In genomic region chr2:128090575-128090908, GRCh38 we compare ENCODE assay signal across 8 cellular contexts. TPM values are rescaled to one million over a fixed set of nuclear protein-coding genes. Genes with fewer than 3 reads are reported as not detected.
A peak's percentile ranks its signal among the peaks of the same experiment; 100 is the strongest.
DNase-seq lines count a peak whose midpoint lies in the region; TF ChIP-seq lines count a peak whose summit lies in the region.

No MANE protein-coding gene starts in this region.

- peak overlapping the region; percentile 67 for H3K27ac ChIP-seq in OCI-LY7 (ENCODE audit: low read depth, low read length, poor library complexity, severe bottlenecking)
- H3K27ac ChIP-seq in esophagus muscularis mucosa (replicated peaks in 1 of 4): peak overlapping the region; percentile 75 to 89 (median 88)
- H3K27ac ChIP-seq in rectal smooth muscle tissue (ENCODE audit: low read depth, low read length): peak overlapping the region; percentile 93

- TSS peak; percentile 97 for BruUV-seq in OCI-LY7 (replicated peaks; lab: Mats Ljungman, UMichigan)

- peaks cover 34% of the 10 kb centered on the region for H3K4me1 ChIP-seq in OCI-LY7 (ENCODE audit: insufficient read depth, low read length, poor library complexity, severe bottlenecking)
- peaks cover 8 to 35% (median 22%) of the 10 kb centered on the region in 4 donors for H3K4me1 ChIP-seq in esophagus muscularis mucosa
- H3K4me1 ChIP-seq in rectal smooth muscle tissue (ENCODE audit: control insufficient read depth, insufficient read depth, low read length): no peaks in the 10 kb centered on the region

- TF ChIP-seq EP300 in esophagus muscularis mucosa (IDR thresholded peaks at IDR 0.05): no peak

- H3K36me3 ChIP-seq in OCI-LY7 (ENCODE audit: insufficient read depth, low read length): peaks cover 14% of the 10 kb centered on the region
- no peaks in the 10 kb centered on the region for H3K36me3 ChIP-seq in esophagus muscularis mucosa
- H3K36me3 ChIP-seq in rectal smooth muscle tissue (ENCODE audit: control insufficient read depth, insufficient read depth, low read length): no peaks in the 10 kb centered on the region

- intact Hi-C loops in OCI-LY7 (cut with micrococcal nuclease; ENCODE audit: unreplicated experiment) (loop anchor here (2.0 kb wide), 2 partner anchors 62 to 390 kb away; partner anchors contain the start of genes SAP130 and SFT2D3), esophagus muscularis mucosa (cut with DNase I) (loop anchor here (5.0 to 10.0 kb wide), 2 partner anchors 63 to 206 kb away; partner anchors contain the start of genes AMMECR1L and SAP130)

- peak overlapping the region; percentile 75 for H2AFZ ChIP-seq in OCI-LY7 (ENCODE audit: low read length)

- POLR2A ChIA-PET in OCI-LY7 (lab: Charles Lee): interaction anchor here (0.6 to 4.4 kb wide), 12 partner anchors 12 to 390 kb away, joined by 3 to 44 read pairs (median 4); partner anchors contain the start of genes SAP130 and SFT2D3

- H4K20me1 ChIP-seq in OCI-LY7 (ENCODE audit: insufficient read depth, low read length): peaks cover 12% of the 10 kb centered on the region; the same call in 1 of the 2 replicates

- DNase-seq in OCI-LY7 (ENCODE audit: low spot score): no peak
- DNase-seq in esophagus muscularis mucosa (ENCODE audit: extremely low spot score): no peak
- DNase-seq in NCI-H2227 treated with DMSO at 0.1 percent for 48 hours (lab: John Stamatoyannopoulos, UW): no peak
- DNase-seq in anterior cingulate cortex (lab: John Stamatoyannopoulos, UW): no peak
- DNase-seq in DMS79 treated with DMSO at 0.1 percent for 48 hours (lab: John Stamatoyannopoulos, UW): no peak
- DNase-seq in NCI-H1930 (lab: John Stamatoyannopoulos, UW): no peak

- 2% methylated on average over 4 of the region's 4 CpGs for WGBS in esophagus muscularis mucosa

- CTCF ChIA-PET in OCI-LY7 (lab: Charles Lee; ENCODE audit: unreplicated experiment): no interaction called here

- no peaks in the 10 kb centered on the region for H3K27me3 ChIP-seq in esophagus muscularis mucosa
- no peaks in the 10 kb centered on the region for H3K27me3 ChIP-seq in rectal smooth muscle tissue (ENCODE audit: control insufficient read depth, insufficient read depth, low read length)

- peak overlapping the region; percentile 77 for H3K4me2 ChIP-seq in OCI-LY7 (ENCODE audit: low read length)

- H3K9me3 ChIP-seq in OCI-LY7 (ENCODE audit: low read length): no peaks in the 10 kb centered on the region
- H3K9me3 ChIP-seq in esophagus muscularis mucosa: no peaks in the 10 kb centered on the region

- TF ChIP-seq CTCF in GM12875 (IDR thresholded peaks at IDR 0.05; ENCODE audit: borderline replicate concordance, insufficient read depth, low read depth, low read length) (no peak), OCI-LY7 (conservative IDR thresholded peaks at IDR 0.05; ENCODE audit: low read length) (no peak), esophagus muscularis mucosa (IDR thresholded peaks at IDR 0.05) (no peak)

- no peak for TF ChIP-seq POLR2A in esophagus muscularis mucosa (IDR thresholded peaks at IDR 0.05; ENCODE audit: low read depth)

- H3K79me2 ChIP-seq in OCI-LY7 (ENCODE audit: insufficient read depth, low read depth, low read length): peaks cover 43% of the 10 kb centered on the region

- H3K4me3 ChIP-seq in GM12875 (ENCODE audit: low read depth, low read length): peak overlapping the region; percentile 66
- peak overlapping the region; percentile 95 for H3K4me3 ChIP-seq in OCI-LY7 (ENCODE audit: low read depth, low read length, poor library complexity, severe bottlenecking)
- H3K4me3 ChIP-seq in esophagus muscularis mucosa: peak overlapping the region; percentile 72 to 97 (median 92)
- H3K4me3 ChIP-seq in rectal smooth muscle tissue (ENCODE audit: low read length): peak overlapping the region; percentile 97

- no peaks in the 10 kb centered on the region for H3K9me2 ChIP-seq in OCI-LY7 (ENCODE audit: insufficient read depth, low read length)

- H3K9ac ChIP-seq in rectal smooth muscle tissue (ENCODE audit: low read length): peak overlapping the region; percentile 86

RNA-seq across cellular contexts. Expression of gene UGGT1, which starts 0.5 kb away (rescaled TPM):
- 33.2 and 39.7 TPM in 2 replicates for total RNA-seq in OCI-LY7 (2014; rRNA removed; shearing (Covaris generic))
- total RNA-seq in OCI-LY7 (2022): 59.1 and 59.5 TPM in 2 replicates
- 10 to 100 TPM; 27.0 to 32.4 (median 27.6) TPM for total RNA-seq in esophagus muscularis mucosa
